1 cellular context compared by ENCODE assay signal in the genomic region with DNA sequence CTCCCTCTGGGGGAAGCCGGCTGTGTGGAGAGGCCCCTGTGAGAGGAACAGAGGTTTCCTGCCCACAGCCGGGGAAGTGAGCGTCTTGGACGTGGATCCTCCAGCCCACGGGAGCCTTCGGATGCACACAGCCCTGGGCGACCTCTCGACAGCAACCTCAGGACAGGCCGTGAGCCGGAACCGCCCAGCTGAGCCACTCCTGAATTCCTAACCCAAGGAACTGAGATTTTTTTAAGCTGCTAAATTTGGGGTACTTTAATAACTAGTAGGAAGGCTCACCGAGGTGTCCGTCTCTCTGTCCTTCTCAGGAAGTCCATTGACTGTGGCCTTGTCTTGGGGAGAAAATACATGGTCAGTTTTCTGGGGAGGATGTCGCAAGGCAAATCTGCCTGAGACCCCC.
A peak's percentile ranks its signal among the peaks of the same experiment; 100 is the strongest.
TF ChIP-seq lines count a peak whose summit lies in the region.

No MANE protein-coding gene starts in this region.

TF ChIP-seq in GM23338, 12 proteins besides CTCF, POLR2A, EP300 and RAD21 (continued from another document):
- TF ChIP-seq, protein P1, sequence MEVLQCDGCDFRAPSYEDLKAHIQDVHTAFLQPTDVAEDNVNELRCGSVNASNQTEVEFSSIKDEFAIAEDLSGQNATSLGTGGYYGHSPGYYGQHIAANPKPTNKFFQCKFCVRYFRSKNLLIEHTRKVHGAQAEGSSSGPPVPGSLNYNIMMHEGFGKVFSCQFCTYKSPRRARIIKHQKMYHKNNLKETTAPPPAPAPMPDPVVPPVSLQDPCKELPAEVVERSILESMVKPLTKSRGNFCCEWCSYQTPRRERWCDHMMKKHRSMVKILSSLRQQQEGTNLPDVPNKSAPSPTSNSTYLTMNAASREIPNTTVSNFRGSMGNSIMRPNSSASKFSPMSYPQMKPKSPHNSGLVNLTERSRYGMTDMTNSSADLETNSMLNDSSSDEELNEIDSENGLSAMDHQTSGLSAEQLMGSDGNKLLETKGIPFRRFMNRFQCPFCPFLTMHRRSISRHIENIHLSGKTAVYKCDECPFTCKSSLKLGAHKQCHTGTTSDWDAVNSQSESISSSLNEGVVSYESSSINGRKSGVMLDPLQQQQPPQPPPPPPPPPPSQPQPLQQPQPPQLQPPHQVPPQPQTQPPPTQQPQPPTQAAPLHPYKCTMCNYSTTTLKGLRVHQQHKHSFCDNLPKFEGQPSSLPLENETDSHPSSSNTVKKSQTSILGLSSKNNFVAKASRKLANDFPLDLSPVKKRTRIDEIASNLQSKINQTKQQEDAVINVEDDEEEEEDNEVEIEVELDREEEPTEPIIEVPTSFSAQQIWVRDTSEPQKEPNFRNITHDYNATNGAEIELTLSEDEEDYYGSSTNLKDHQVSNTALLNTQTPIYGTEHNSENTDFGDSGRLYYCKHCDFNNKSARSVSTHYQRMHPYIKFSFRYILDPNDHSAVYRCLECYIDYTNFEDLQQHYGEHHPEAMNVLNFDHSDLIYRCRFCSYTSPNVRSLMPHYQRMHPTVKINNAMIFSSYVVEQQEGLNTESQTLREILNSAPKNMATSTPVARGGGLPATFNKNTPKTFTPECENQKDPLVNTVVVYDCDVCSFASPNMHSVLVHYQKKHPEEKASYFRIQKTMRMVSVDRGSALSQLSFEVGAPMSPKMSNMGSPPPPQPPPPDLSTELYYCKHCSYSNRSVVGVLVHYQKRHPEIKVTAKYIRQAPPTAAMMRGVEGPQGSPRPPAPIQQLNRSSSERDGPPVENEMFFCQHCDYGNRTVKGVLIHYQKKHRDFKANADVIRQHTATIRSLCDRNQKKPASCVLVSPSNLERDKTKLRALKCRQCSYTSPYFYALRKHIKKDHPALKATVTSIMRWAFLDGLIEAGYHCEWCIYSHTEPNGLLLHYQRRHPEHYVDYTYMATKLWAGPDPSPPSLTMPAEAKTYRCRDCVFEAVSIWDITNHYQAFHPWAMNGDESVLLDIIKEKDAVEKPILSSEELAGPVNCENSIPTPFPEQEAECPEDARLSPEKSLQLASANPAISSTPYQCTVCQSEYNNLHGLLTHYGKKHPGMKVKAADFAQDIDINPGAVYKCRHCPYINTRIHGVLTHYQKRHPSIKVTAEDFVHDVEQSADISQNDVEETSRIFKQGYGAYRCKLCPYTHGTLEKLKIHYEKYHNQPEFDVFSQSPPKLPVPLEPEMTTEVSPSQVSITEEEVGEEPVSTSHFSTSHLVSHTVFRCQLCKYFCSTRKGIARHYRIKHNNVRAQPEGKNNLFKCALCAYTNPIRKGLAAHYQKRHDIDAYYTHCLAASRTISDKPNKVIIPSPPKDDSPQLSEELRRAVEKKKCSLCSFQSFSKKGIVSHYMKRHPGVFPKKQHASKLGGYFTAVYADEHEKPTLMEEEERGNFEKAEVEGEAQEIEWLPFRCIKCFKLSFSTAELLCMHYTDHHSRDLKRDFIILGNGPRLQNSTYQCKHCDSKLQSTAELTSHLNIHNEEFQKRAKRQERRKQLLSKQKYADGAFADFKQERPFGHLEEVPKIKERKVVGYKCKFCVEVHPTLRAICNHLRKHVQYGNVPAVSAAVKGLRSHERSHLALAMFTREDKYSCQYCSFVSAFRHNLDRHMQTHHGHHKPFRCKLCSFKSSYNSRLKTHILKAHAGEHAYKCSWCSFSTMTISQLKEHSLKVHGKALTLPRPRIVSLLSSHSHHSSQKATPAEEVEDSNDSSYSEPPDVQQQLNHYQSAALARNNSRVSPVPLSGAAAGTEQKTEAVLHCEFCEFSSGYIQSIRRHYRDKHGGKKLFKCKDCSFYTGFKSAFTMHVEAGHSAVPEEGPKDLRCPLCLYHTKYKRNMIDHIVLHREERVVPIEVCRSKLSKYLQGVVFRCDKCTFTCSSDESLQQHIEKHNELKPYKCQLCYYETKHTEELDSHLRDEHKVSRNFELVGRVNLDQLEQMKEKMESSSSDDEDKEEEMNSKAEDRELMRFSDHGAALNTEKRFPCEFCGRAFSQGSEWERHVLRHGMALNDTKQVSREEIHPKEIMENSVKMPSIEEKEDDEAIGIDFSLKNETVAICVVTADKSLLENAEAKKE (CRISPR knock-in tag; IDR thresholded peaks at IDR 0.05) = no peak
- TF ChIP-seq ZNF331 (CRISPR knock-in tag; IDR thresholded peaks at IDR 0.05; ENCODE audit: low read depth) (peak; percentile 50), STAT1 (IDR thresholded peaks at IDR 0.05; ENCODE audit: unreplicated experiment) (no peak)
